In the genomic region with DNA sequence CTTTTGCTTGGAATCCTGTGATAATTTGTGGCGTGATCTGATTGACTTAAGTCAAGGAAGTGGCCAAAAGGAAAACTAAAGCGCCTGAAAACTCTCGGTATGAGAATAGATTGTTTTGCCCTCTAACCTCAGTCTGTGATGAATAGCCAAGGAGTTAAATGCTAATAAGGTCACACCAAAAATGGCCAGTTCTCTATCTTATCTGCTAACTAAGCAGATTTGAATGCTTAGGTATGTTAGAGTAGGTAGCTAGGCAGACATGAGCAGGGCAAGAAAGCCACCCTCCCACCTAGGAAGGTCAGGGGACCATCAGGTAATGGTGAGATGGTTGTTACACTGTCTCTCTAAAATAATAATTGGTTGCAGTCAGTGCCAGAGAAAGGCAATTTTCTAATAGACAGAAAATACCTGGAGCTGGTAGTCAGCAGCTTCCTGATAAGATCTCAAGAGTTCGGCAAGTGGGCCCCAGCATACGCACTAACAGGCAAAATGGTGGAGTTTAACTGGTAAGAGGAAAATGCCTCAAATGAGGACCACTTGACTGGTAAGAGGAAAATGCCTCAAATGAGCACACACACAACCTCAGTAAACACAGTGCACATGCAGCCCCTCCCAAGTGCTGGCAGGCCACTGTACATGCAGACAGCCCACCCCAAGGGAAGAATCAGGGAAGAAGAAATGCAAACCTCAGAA, we compare ENCODE assay signal across 15 cellular contexts.
DNase-seq lines count a peak whose midpoint lies in the region; ATAC-seq, FAIRE-seq and TF ChIP-seq lines count a peak whose summit lies in the region.
"Had no signal": no experiment of that assay in that cellular context is flagged by ENCODE, and none has a peak within 500 bp of the region (broad histone marks: within the 10 kb centered on the region; RNA-seq: fewer than 3 reads in every experiment).

No MANE protein-coding gene starts in this region.

- H3K27me3 ChIP-seq in HepG2 (ENCODE audit: control insufficient read depth in 1 of 2, insufficient read depth in 2 of 2, low read length in 2 of 2) (no peaks in the 10 kb centered on the region), right lobe of liver (no peaks in the 10 kb centered on the region), PC-3 (ENCODE audit: low read length) (no peaks in the 10 kb centered on the region), lung (ENCODE audit: control insufficient read depth, insufficient read depth) (no peaks in the 10 kb centered on the region), upper lobe of right lung (no peaks in the 10 kb centered on the region)
- H3K27me3 ChIP-seq: BLaER1 treated with 17β-estradiol and CSF1 and Interleukin-3, amounts not matched to agents 10 nM and 100 nM had no signal

- no peaks in the 10 kb centered on the region for H3F3A ChIP-seq in PC-3 (ENCODE audit: low read length, unreplicated experiment)

- TF ChIP-seq CTCF in HepG2 (CRISPR knock-in tag; IDR thresholded peaks at IDR 0.05) (no peak), right lobe of liver (IDR thresholded peaks at IDR 0.05) (no peak), PC-3 (conservative IDR thresholded peaks at IDR 0.05; ENCODE audit: low read depth, low read length) (no peak), lung (IDR thresholded peaks at IDR 0.05; ENCODE audit: control extremely low read depth, extremely low read depth) (no peak), upper lobe of right lung (IDR thresholded peaks at IDR 0.05) (no peak)

- DNase-seq in HepG2 (ENCODE audit: low spot score) (no peak), right lobe of liver (no peak), PC-3 (no peak), lung (ENCODE audit: low spot score) (no peak), upper lobe of right lung (peak; percentile 78)
- no peak for DNase-seq in effector CD8-positive, alpha-beta T cell (lab: John Stamatoyannopoulos, UW)
- DNase-seq: 8988T; CD4-positive, CD25-positive, alpha-beta regulatory T cell; DMS53; GF-D8; H7 had no signal

- TF ChIP-seq RAD21 in HepG2 (CRISPR knock-in tag; IDR thresholded peaks at IDR 0.05), result no peak

- H4K20me1 ChIP-seq in HepG2 (ENCODE audit: insufficient read depth, low read length), result no peaks in the 10 kb centered on the region
- no peaks in the 10 kb centered on the region for H4K20me1 ChIP-seq in PC-3 (ENCODE audit: low read length)
- H4K20me1 ChIP-seq: BLaER1 treated with 17β-estradiol and CSF1 and Interleukin-3, amounts not matched to agents 10 nM and 100 nM had no signal

- no peak for TF ChIP-seq EP300 in HepG2 (IDR thresholded peaks at IDR 0.05; ENCODE audit: low read depth in 2 of 2, low read length in 2 of 2)
- TF ChIP-seq EP300 in HepG2 (CRISPR knock-in tag; IDR thresholded peaks at IDR 0.05; ENCODE audit: borderline replicate concordance), result no peak

- H3K4me1 ChIP-seq in HepG2 (ENCODE audit: insufficient read depth, low read length) (no peaks in the 10 kb centered on the region), right lobe of liver (no peaks in the 10 kb centered on the region), PC-3 (ENCODE audit: insufficient read depth, low read length) (peaks cover 20% of the 10 kb centered on the region), lung (ENCODE audit: control insufficient read depth in 2 of 2, insufficient read depth in 2 of 2, low read length in 2 of 2) (no peaks in the 10 kb centered on the region), upper lobe of right lung (peaks cover 5% of the 10 kb centered on the region)
- H3K4me1 ChIP-seq: BLaER1 treated with 17β-estradiol and CSF1 and Interleukin-3, amounts not matched to agents 10 nM and 100 nM had no signal

- H3K36me3 ChIP-seq in HepG2 (replicated peaks in 1 of 2; ENCODE audit: control insufficient read depth in 1 of 2, insufficient read depth in 2 of 2, low read length in 2 of 2) (no peaks in the 10 kb centered on the region), right lobe of liver (no peaks in the 10 kb centered on the region), PC-3 (ENCODE audit: low read depth, low read length) (no peaks in the 10 kb centered on the region), lung (ENCODE audit: control insufficient read depth in 2 of 2, insufficient read depth in 2 of 2, low read length in 2 of 2) (no peaks in the 10 kb centered on the region), upper lobe of right lung (no peaks in the 10 kb centered on the region)
- H3K36me3 ChIP-seq: BLaER1 treated with 17β-estradiol and CSF1 and Interleukin-3, amounts not matched to agents 10 nM and 100 nM had no signal

- H3K9me3 ChIP-seq in HepG2 (ENCODE audit: low read length) (no peaks in the 10 kb centered on the region), right lobe of liver (no peaks in the 10 kb centered on the region), PC-3 (ENCODE audit: low read length) (no peaks in the 10 kb centered on the region), lung (ENCODE audit: control insufficient read depth in 2 of 2, insufficient read depth in 1 of 2, low read length in 1 of 2) (no peaks in the 10 kb centered on the region), upper lobe of right lung (no peaks in the 10 kb centered on the region)
- H3K9me3 ChIP-seq: BLaER1 treated with 17β-estradiol and CSF1 and Interleukin-3, amounts not matched to agents 10 nM and 100 nM had no signal

- ATAC-seq in HepG2 (no peak), right lobe of liver (no peak), PC-3 (no peak), lung (ENCODE audit: insufficient read depth, low FRiP score) (peak; percentile 85), upper lobe of right lung (peak; percentile 90), GM18858 (IDR thresholded peaks at IDR 0.05; ENCODE audit: unreplicated experiment) (no peak), GM21423 (IDR thresholded peaks at IDR 0.05; ENCODE audit: unreplicated experiment) (no peak)
- ATAC-seq: GM23338 had no signal

- H2AFZ ChIP-seq in HepG2 (ENCODE audit: low read length), result no peak overlapping the region
- H2AFZ ChIP-seq in PC-3 (ENCODE audit: low read length), result no peak overlapping the region
- H2AFZ ChIP-seq: GM23338 had no signal

- POLR2A ChIA-PET in HepG2 (lab: Yijun Ruan, JAX), result no interaction called here
- POLR2A ChIA-PET in PC-3 (lab: Charles Lee; ENCODE audit: unreplicated experiment), result no interaction called here

- WGBS in HepG2 (ENCODE audit: low lambda C conversion rate), result 67% methylated on average over 5 of the region's 5 CpGs
- 65% methylated on average over 5 of the region's 5 CpGs for WGBS in right lobe of liver (ENCODE audit: insufficient coverage, low coverage, low lambda C conversion rate, missing lambda C conversion rate)
- WGBS in lung, 2 donors, result 59 to 77% methylated on average over 5 of the region's 5 CpGs

- FAIRE-seq in HepG2 (lab: Jason Lieb, UNC), result no peak

- H3K9ac ChIP-seq in HepG2 (ENCODE audit: insufficient read depth, low read depth, low read length) (no peak overlapping the region), PC-3 (ENCODE audit: low read length) (no peak overlapping the region)
- H3K9ac ChIP-seq: BLaER1 treated with 17β-estradiol and CSF1 and Interleukin-3, amounts not matched to agents 10 nM and 100 nM had no signal

- TF ChIP-seq POLR2A in HepG2 (IDR thresholded peaks at IDR 0.05; ENCODE audit: insufficient read depth in 1 of 2, low read depth in 2 of 2, low read length in 2 of 2) (no peak), right lobe of liver (IDR thresholded peaks at IDR 0.05) (no peak)

- in situ Hi-C loops in HepG2 (cut with HindIII; ENCODE audit: extremely low pct_ligation_motif_present, low pct_unique_long_range_greater_than_20kb), result no loop called here

- BruUV-seq in HepG2 (replicated peaks; lab: Mats Ljungman, UMichigan) (no TSS peak), PC-3 (replicated peaks; lab: Mats Ljungman, UMichigan) (no TSS peak)

- H3K27ac ChIP-seq in HepG2 (ENCODE audit: extremely low read length, insufficient read depth, low read length) (no peak overlapping the region), right lobe of liver (no peak overlapping the region), PC-3 (ENCODE audit: low read length) (peak overlapping the region; percentile 50), lung (ENCODE audit: low read depth in 1 of 2, low read length in 1 of 2) (peak overlapping the region in 1 of 2 donors; percentile 80), upper lobe of right lung (peak overlapping the region; percentile 63)
- H3K27ac ChIP-seq: BLaER1 treated with 17β-estradiol and CSF1 and Interleukin-3, amounts not matched to agents 10 nM and 100 nM had no signal

- intact Hi-C loops in HepG2 (cut with micrococcal nuclease; ENCODE audit: unreplicated experiment) (no loop called here), right lobe of liver (cut with DNase I) (no loop called here), PC-3 (cut with micrococcal nuclease) (no loop called here), upper lobe of right lung (cut with DNase I) (no loop called here)

- H3K4me3 ChIP-seq in HepG2 (replicated peaks in 1 of 3; ENCODE audit: insufficient read depth in 1 of 3, low read depth in 2 of 3, low read length in 3 of 3) (no peak overlapping the region), right lobe of liver (no peak overlapping the region), PC-3 (ENCODE audit: low read length) (no peak overlapping the region), lung (no peak overlapping the region), upper lobe of right lung (no peak overlapping the region)
- H3K4me3 ChIP-seq: BLaER1 treated with 17β-estradiol and CSF1 and Interleukin-3, amounts not matched to agents 10 nM and 100 nM; GM23338 had no signal

- H3K9me2 ChIP-seq in PC-3 (replicated peaks; ENCODE audit: low read length), result no peaks in the 10 kb centered on the region

- CTCF ChIA-PET in HepG2 (lab: Yijun Ruan, JAX; ENCODE audit: low intra/inter-chr PET ratio, low total read pairs), result no interaction called here
- CTCF ChIA-PET in PC-3 (lab: Charles Lee), result no interaction called here

- H3K79me2 ChIP-seq in HepG2 (ENCODE audit: insufficient read depth, low read length) (no peaks in the 10 kb centered on the region), PC-3 (ENCODE audit: low read length) (no peaks in the 10 kb centered on the region)

- H3K4me2 ChIP-seq in HepG2 (ENCODE audit: low read depth, low read length) (no peak overlapping the region), PC-3 (ENCODE audit: low read length) (no peak overlapping the region)
- H3K4me2 ChIP-seq: BLaER1 treated with 17β-estradiol and CSF1 and Interleukin-3, amounts not matched to agents 10 nM and 100 nM; GM23338 had no signal

TF ChIP-seq in HepG2, 621 proteins besides CTCF, POLR2A, EP300 and RAD21 (continues in another document):
- TF ChIP-seq MAFK (conservative IDR thresholded peaks at IDR 0.05 in 1 of 2, IDR thresholded peaks at IDR 0.05 in 1 of 2; ENCODE audit: low read length in 2 of 2) (peak; percentile 52 to 71; a peak in 3 of 4 replicates), EHMT2 (IDR thresholded peaks at IDR 0.05; ENCODE audit: borderline replicate concordance, low read depth, low read length) (no peak), MAFF (IDR thresholded peaks at IDR 0.05; ENCODE audit: low read depth, low read length) (peak; percentile 44)

Comparison
In these comparisons a context has a peak if more than half of its experiments do, and no peak if none do; other contexts are left out.
1. ATAC-seq: peak in lung (single experiment) and upper lobe of right lung (single experiment); none in HepG2 (single experiment), right lobe of liver (0 of 4), PC-3 (single experiment), GM18858 (single experiment) and GM21423 (single experiment).
2. H3K27ac ChIP-seq: peak in PC-3 (single experiment) and upper lobe of right lung (single experiment); none in HepG2 (single experiment) and right lobe of liver (0 of 3).